Comparison of ENCODE assay signal across 8 cellular contexts in genomic region chr4:52982246-52982950, GRCh38.
DNase-seq lines count a peak whose midpoint lies in the region; ATAC-seq, FAIRE-seq and TF ChIP-seq lines count a peak whose summit lies in the region.

No MANE protein-coding gene starts in this region.

- H3K36me3 Mint-ChIP-seq in T-helper 17 cell (ENCODE audit: low read depth) (no peaks in the 10 kb centered on the region), glutamatergic neuron (ENCODE audit: unreplicated experiment) (no peaks in the 10 kb centered on the region)

- no peaks in the 10 kb centered on the region for H3K27me3 ChIP-seq in small intestine (ENCODE audit: control insufficient read depth in 2 of 2, insufficient read depth in 2 of 2, low read length in 2 of 2)

- FAIRE-seq in G401.6 (lab: Jason Lieb, UNC), result peak; percentile 77
- FAIRE-seq in small intestine (lab: Jason Lieb, UNC), result no peak

- no peak overlapping the region for H3K4me3 Mint-ChIP-seq in T-helper 17 cell
- no peak overlapping the region for H3K4me3 Mint-ChIP-seq in glutamatergic neuron (ENCODE audit: unreplicated experiment)

- H3K27me3 Mint-ChIP-seq in T-helper 17 cell, result no peaks in the 10 kb centered on the region
- peaks cover 2% of the 10 kb centered on the region for H3K27me3 Mint-ChIP-seq in glutamatergic neuron (ENCODE audit: unreplicated experiment)

- H3K9me3 Mint-ChIP-seq in glutamatergic neuron (ENCODE audit: unreplicated experiment), result no peaks in the 10 kb centered on the region

- peak; percentile 52 for DNase-seq in NB4 (ENCODE audit: low read depth)
- DNase-seq in T-helper 17 cell, result no peak
- DNase-seq in glutamatergic neuron, result no peak
- peak; percentile 52 for DNase-seq in small intestine
- DNase-seq in activated naive CD4-positive, alpha-beta T cell (lab: John Stamatoyannopoulos, UW), result no peak
- DNase-seq in UCSD-AML1 (lab: John Stamatoyannopoulos, UW; ENCODE audit: unreplicated experiment), result no peak
- DNase-seq in effector CD8-positive, alpha-beta T cell (lab: John Stamatoyannopoulos, UW), result no peak

- WGBS in small intestine, 3 donors, result 60 to 78% (median 74%) methylated on average over 2 of the region's 2 CpGs

- no peak for ATAC-seq in T-helper 17 cell

- H3K4me1 ChIP-seq in small intestine (ENCODE audit: control insufficient read depth in 2 of 2, insufficient read depth in 1 of 2, low read depth in 1 of 2, low read length in 1 of 2), result no peaks in the 10 kb centered on the region

- peaks cover 9% of the 10 kb centered on the region for H3K4me1 Mint-ChIP-seq in T-helper 17 cell
- peaks cover 25% of the 10 kb centered on the region for H3K4me1 Mint-ChIP-seq in glutamatergic neuron (ENCODE audit: low read depth, unreplicated experiment)

- no peak for TF ChIP-seq POLR2A in NB4 (IDR thresholded peaks at IDR 0.05; ENCODE audit: extremely low read depth, insufficient read length)

- H3K4me3 ChIP-seq in NB4 (ENCODE audit: low read depth, low read length), result no peak overlapping the region
- no peak overlapping the region for H3K4me3 ChIP-seq in small intestine (ENCODE audit: low read depth in 1 of 2, low read length in 2 of 2)

- H3K27ac Mint-ChIP-seq in T-helper 17 cell (peak overlapping the region; percentile 65), glutamatergic neuron (ENCODE audit: unreplicated experiment) (peak overlapping the region; percentile 4)

- TF ChIP-seq CTCF in NB4 (IDR thresholded peaks at IDR 0.05; ENCODE audit: low read depth, low read length) (peak; percentile 54), glutamatergic neuron (IDR thresholded peaks at IDR 0.05; ENCODE audit: partially characterized antibody, unreplicated experiment) (peak; percentile 18)

- H3K9me3 ChIP-seq in T-helper 17 cell (ENCODE audit: control insufficient read depth, low read length, poor library complexity, severe bottlenecking) (no peaks in the 10 kb centered on the region), small intestine (ENCODE audit: control insufficient read depth, low read depth) (no peaks in the 10 kb centered on the region)

- H3K27ac ChIP-seq in small intestine (ENCODE audit: low read depth in 1 of 2, low read length in 1 of 2), result no peak overlapping the region

- no peaks in the 10 kb centered on the region for H3K36me3 ChIP-seq in small intestine (ENCODE audit: control insufficient read depth in 2 of 2, insufficient read depth in 2 of 2, low read length in 2 of 2)

Comparison
In these comparisons a context has a peak if more than half of its experiments do, and no peak if none do; other contexts are left out.
1. DNase-seq: peak in NB4 (single experiment) and small intestine (single experiment); none in T-helper 17 cell (0 of 3), glutamatergic neuron (single experiment), activated naive CD4-positive, alpha-beta T cell (0 of 4), UCSD-AML1 (single experiment) and effector CD8-positive, alpha-beta T cell (single experiment).